In the genomic region with DNA sequence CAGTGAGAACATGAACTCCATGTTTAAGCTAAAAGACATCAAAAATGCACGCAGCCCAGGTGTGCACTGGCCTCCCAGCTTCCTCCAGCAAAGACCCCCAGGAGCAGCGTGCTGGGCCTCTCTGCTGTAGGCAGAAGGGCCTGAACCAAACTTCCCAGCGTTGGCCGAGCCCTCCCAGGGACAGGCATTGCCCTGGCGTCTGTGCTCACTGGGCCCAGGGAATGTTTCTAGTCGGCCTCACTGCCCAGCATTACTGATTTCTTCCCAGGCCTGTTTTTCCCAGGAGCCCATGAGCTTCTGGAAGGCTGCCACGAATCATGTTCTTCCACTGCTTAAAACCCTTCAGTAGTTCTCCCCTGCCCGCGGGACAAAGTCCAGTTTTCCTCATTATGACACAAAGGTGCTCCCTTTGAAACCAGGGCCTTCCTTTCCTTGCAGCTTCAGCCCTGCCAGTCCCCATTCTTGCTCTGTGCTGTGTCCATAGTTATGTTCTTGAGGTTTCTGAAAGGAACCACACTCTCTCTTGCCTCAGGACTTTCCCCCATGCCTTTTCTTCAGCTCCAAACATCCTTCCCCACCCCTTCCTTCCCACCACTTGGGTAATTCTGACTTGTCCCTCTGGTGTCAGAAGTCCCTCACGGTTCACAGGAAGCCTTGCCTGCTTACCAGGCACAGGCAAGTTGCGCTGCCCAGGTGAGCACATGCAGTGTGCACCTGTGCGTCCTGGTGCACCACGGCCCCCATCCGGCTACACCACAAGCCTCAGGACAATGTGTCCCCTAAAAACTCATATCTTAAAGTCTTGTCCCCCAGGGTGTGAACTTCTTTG, we compare ENCODE assay signal across 11 cellular contexts.
DNase-seq lines count a peak whose midpoint lies in the region; TF ChIP-seq lines count a peak whose summit lies in the region.
"Had no signal": no experiment of that assay in that cellular context is flagged by ENCODE, and none has a peak within 500 bp of the region (broad histone marks: within the 10 kb centered on the region; RNA-seq: fewer than 3 reads in every experiment).

No MANE protein-coding gene starts in this region.

- H3K4me1 Mint-ChIP-seq in activated CD4-positive, alpha-beta memory T cell treated with anti-CD3 and anti-CD28 coated beads for 36 hours (ENCODE audit: low read depth): peaks cover 52% of the 10 kb centered on the region
- H3K4me1 Mint-ChIP-seq: mesothelial cell of epicardium had no signal

- H3K36me3 ChIP-seq in right atrium auricular region: no peaks in the 10 kb centered on the region

- H3K4me1 ChIP-seq in right atrium auricular region: no peaks in the 10 kb centered on the region

- H3K9me3 Mint-ChIP-seq in activated CD4-positive, alpha-beta memory T cell treated with anti-CD3 and anti-CD28 coated beads for 36 hours: no peaks in the 10 kb centered on the region
- H3K9me3 Mint-ChIP-seq: mesothelial cell of epicardium had no signal

- CTCF ChIA-PET in activated CD4-positive, alpha-beta memory T cell treated with anti-CD3 and anti-CD28 coated beads for 36 hours (lab: Charles Lee): interaction anchor here (0.6 to 2.9 kb wide), 6 partner anchors 9 to 224 kb away, joined by 3 to 21 read pairs (median 4); no protein-coding TSS in a partner anchor

- TF ChIP-seq CTCF in right atrium auricular region (IDR thresholded peaks at IDR 0.05): no peak

- H3K27me3 ChIP-seq in right atrium auricular region: no peaks in the 10 kb centered on the region

- H3K27me3 Mint-ChIP-seq in activated CD4-positive, alpha-beta memory T cell treated with anti-CD3 and anti-CD28 coated beads for 36 hours: no peaks in the 10 kb centered on the region

- no peaks in the 10 kb centered on the region for H3K36me3 Mint-ChIP-seq in activated CD4-positive, alpha-beta memory T cell treated with anti-CD3 and anti-CD28 coated beads for 36 hours
- H3K36me3 Mint-ChIP-seq: mesothelial cell of epicardium had no signal

- peak overlapping the region; percentile 72 for H3K27ac Mint-ChIP-seq in activated CD4-positive, alpha-beta memory T cell treated with anti-CD3 and anti-CD28 coated beads for 36 hours
- H3K27ac Mint-ChIP-seq: mesothelial cell of epicardium had no signal

- no peak for DNase-seq in activated CD4-positive, alpha-beta memory T cell treated with anti-CD3 and anti-CD28 coated beads for 36 hours
- peak; percentile 42 for DNase-seq in right atrium auricular region (ENCODE audit: low spot score)
- DNase-seq in skeletal muscle cell (ENCODE audit: low read depth): peak; percentile 32
- DNase-seq in DMS79 (lab: John Stamatoyannopoulos, UW): no peak
- DNase-seq in stimulated activated CD4-positive, alpha-beta T cell treated with anti-CD3 and anti-CD28 coated beads, Interleukin-4, amount 100 ng/mL, for 4 hours: no peak
- DNase-seq in LoVo (ENCODE audit: low spot score): no peak
- DNase-seq: NCI-H1092 treated with DMSO at 0.1 percent for 48 hours, NCI-H526, SK-N-SH had no signal

- H3K9me3 ChIP-seq in right atrium auricular region: no peaks in the 10 kb centered on the region
- H3K9me3 ChIP-seq: SK-N-SH had no signal

- in situ Hi-C loops in GM18951 (cut with MboI; ENCODE audit: low sequenced_read_pairs, unreplicated experiment): no loop called here

- H3K27ac ChIP-seq in right atrium auricular region: no peak overlapping the region

- intact Hi-C loops in activated CD4-positive, alpha-beta memory T cell treated with anti-CD3 and anti-CD28 coated beads for 36 hours (cut with micrococcal nuclease): loop anchor here (1.0 to 2.0 kb wide), 5 partner anchors 8 to 226 kb away; no protein-coding TSS in a partner anchor

- H3K4me3 ChIP-seq in right atrium auricular region: no peak overlapping the region
- no peak overlapping the region for H3K4me3 ChIP-seq in skeletal muscle cell (ENCODE audit: low read depth, low read length)

- peak; percentile 19 for TF ChIP-seq POLR2A in GM18951 (IDR thresholded peaks at IDR 0.05; ENCODE audit: extremely low read depth, insufficient read depth, insufficient read length)

- H3K4me3 Mint-ChIP-seq in activated CD4-positive, alpha-beta memory T cell treated with anti-CD3 and anti-CD28 coated beads for 36 hours: no peak overlapping the region
- H3K4me3 Mint-ChIP-seq: mesothelial cell of epicardium had no signal

- POLR2A ChIA-PET in activated CD4-positive, alpha-beta memory T cell treated with anti-CD3 and anti-CD28 coated beads for 36 hours (lab: Charles Lee): interaction anchor here (0.8 kb wide), 1 partner anchor 23 kb away, joined by 3 read pairs; no protein-coding TSS in a partner anchor

Comparison
In these comparisons a context has a peak if more than half of its experiments do, and no peak if none do; other contexts are left out.
1. DNase-seq: peak in right atrium auricular region (single experiment) and skeletal muscle cell (single experiment); none in activated CD4-positive, alpha-beta memory T cell treated with anti-CD3 and anti-CD28 coated beads for 36 hours (single experiment), DMS79 (single experiment), stimulated activated CD4-positive, alpha-beta T cell treated with anti-CD3 and anti-CD28 coated beads, Interleukin-4, amount 100 ng/mL, for 4 hours (0 of 2) and LoVo (single experiment).